Comparison of ENCODE assay signal across 11 cellular contexts in genomic region chr9:3963266-3964019, GRCh38.
DNase-seq lines count a peak whose midpoint lies in the region; ATAC-seq and TF ChIP-seq lines count a peak whose summit lies in the region.
"Had no signal": no experiment of that assay in that cellular context is flagged by ENCODE, and none has a peak within 500 bp of the region (broad histone marks: within the 10 kb centered on the region; RNA-seq: fewer than 3 reads in every experiment).

No MANE protein-coding gene starts in this region.

- WGBS in right cardiac atrium = 31% methylated on average over 11 of the region's 11 CpGs
- 47 to 61% methylated on average over 11 of the region's 11 CpGs for WGBS in testis, 2 donors

- no peaks in the 10 kb centered on the region for H3K27me3 ChIP-seq in right cardiac atrium (ENCODE audit: control insufficient read depth, insufficient read depth)
- no peaks in the 10 kb centered on the region for H3K27me3 ChIP-seq in testis

- DNase-seq in HFFc6 (peak; percentile 80), astrocyte of the hippocampus (ENCODE audit: low read depth, low spot score) (peak; percentile 74), right cardiac atrium (peak; percentile 53 to 77 (median 56)), testis (peak; percentile 44), NCI-H1930 (lab: John Stamatoyannopoulos, UW) (no peak), NK-92 (lab: John Stamatoyannopoulos, UW; ENCODE audit: unreplicated experiment) (no peak), GM13977 (ENCODE audit: low spot score) (no peak), epidermal melanocyte (ENCODE audit: insufficient read length, low spot score) (no peak)
- DNase-seq: activated CD4-positive, alpha-beta memory T cell treated with anti-CD3 and anti-CD28 coated beads, Interleukin-2, amount 10 ng/mL, durations not matched to agents 7 days and 5 days had no signal

- H3K27me3 Mint-ChIP-seq in HFFc6 (ENCODE audit: insufficient read depth) = no peaks in the 10 kb centered on the region

- no peaks in the 10 kb centered on the region for H3K36me3 ChIP-seq in testis (ENCODE audit: low read depth, missing control alignments)

- in situ Hi-C loops in GM13977 (cut with MboI; ENCODE audit: low pct_unique_long_range_greater_than_20kb, low sequenced_read_pairs, unreplicated experiment) = no loop called here

- H3K27ac ChIP-seq in right cardiac atrium (ENCODE audit: low read length) = no peak overlapping the region
- no peak overlapping the region for H3K27ac ChIP-seq in testis

- ATAC-seq in right cardiac atrium = peak; percentile 84 to 89
- ATAC-seq: HCT116 had no signal

- peaks cover 65% of the 10 kb centered on the region for H3K4me1 Mint-ChIP-seq in HFFc6 (ENCODE audit: low read depth)
- H3K4me1 Mint-ChIP-seq: activated CD4-positive, alpha-beta memory T cell treated with anti-CD3 and anti-CD28 coated beads, Interleukin-2, amount 10 ng/mL, durations not matched to agents 7 days and 5 days; central memory CD8-positive, alpha-beta T cell had no signal

- no peak for TF ChIP-seq POLR2A in testis (IDR thresholded peaks at IDR 0.05)

- peak overlapping the region; percentile 75 for H3K27ac Mint-ChIP-seq in HFFc6
- H3K27ac Mint-ChIP-seq: activated CD4-positive, alpha-beta memory T cell treated with anti-CD3 and anti-CD28 coated beads, Interleukin-2, amount 10 ng/mL, durations not matched to agents 7 days and 5 days had no signal

- H3K9me3 ChIP-seq in right cardiac atrium (ENCODE audit: control insufficient read depth, low read length) = no peaks in the 10 kb centered on the region
- no peaks in the 10 kb centered on the region for H3K9me3 ChIP-seq in testis

- TF ChIP-seq CTCF in HFFc6 (IDR thresholded peaks at IDR 0.05) (no peak), testis (IDR thresholded peaks at IDR 0.05) (no peak), GM13977 (IDR thresholded peaks at IDR 0.05; ENCODE audit: extremely low read depth, insufficient read depth, missing control alignments) (no peak)

- intact Hi-C loops in right cardiac atrium (cut with DNase I) = no loop called here
- intact Hi-C loops in testis (cut with DNase I; ENCODE audit: low total_unique reads) = no loop called here

- H3K4me3 ChIP-seq in right cardiac atrium (ENCODE audit: low read length) = no peak overlapping the region
- H3K4me3 ChIP-seq in testis = no peak overlapping the region

- no peaks in the 10 kb centered on the region for H3K9me3 Mint-ChIP-seq in HFFc6
- H3K9me3 Mint-ChIP-seq: activated CD4-positive, alpha-beta memory T cell treated with anti-CD3 and anti-CD28 coated beads, Interleukin-2, amount 10 ng/mL, durations not matched to agents 7 days and 5 days; central memory CD8-positive, alpha-beta T cell had no signal

- peak overlapping the region; percentile 75 for H3K4me3 Mint-ChIP-seq in HFFc6
- H3K4me3 Mint-ChIP-seq: activated CD4-positive, alpha-beta memory T cell treated with anti-CD3 and anti-CD28 coated beads, Interleukin-2, amount 10 ng/mL, durations not matched to agents 7 days and 5 days; central memory CD8-positive, alpha-beta T cell had no signal

- H3K4me1 ChIP-seq in right cardiac atrium (ENCODE audit: control insufficient read depth, insufficient read depth, low read length) (no peaks in the 10 kb centered on the region), testis (no peaks in the 10 kb centered on the region)

- no peaks in the 10 kb centered on the region for H3K36me3 Mint-ChIP-seq in HFFc6 (ENCODE audit: low read depth)

Comparison
In these comparisons a context has a peak if more than half of its experiments do, and no peak if none do; other contexts are left out.
1. DNase-seq: peak in HFFc6 (single experiment), astrocyte of the hippocampus (single experiment), right cardiac atrium (3 of 3) and testis (single experiment); none in NCI-H1930 (0 of 2), NK-92 (single experiment), GM13977 (single experiment) and epidermal melanocyte (single experiment).